8 cellular contexts compared by ENCODE assay signal in genomic region chr5:176573564-176574296, GRCh38. TPM values are rescaled to one million over a fixed set of nuclear protein-coding genes. Genes with fewer than 3 reads are reported as not detected.
DNase-seq lines count a peak whose midpoint lies in the region; ATAC-seq and TF ChIP-seq lines count a peak whose summit lies in the region.
"Had no signal": no experiment of that assay in that cellular context is flagged by ENCODE, and none has a peak within 500 bp of the region (broad histone marks: within the 10 kb centered on the region; RNA-seq: fewer than 3 reads in every experiment).

No MANE protein-coding gene starts in this region.

- POLR2A ChIA-PET in GM10248 (lab: Yijun Ruan, JAX): no interaction called here

- DNase-seq in GM10248 (ENCODE audit: extremely low spot score) (peak; percentile 88), RPMI8226 (peak; percentile 73), activated gamma-delta T cell treated with Interleukin-2 at 50 U/mL for 16 hours (peak; percentile 82), glomerular visceral epithelial cell (ENCODE audit: extremely low spot score) (peak; percentile 54), posterior cingulate gyrus (peak; percentile 67 to 96 (median 84)), ureter (ENCODE audit: low spot score) (peak; percentile 63)

- intact Hi-C loops in posterior cingulate gyrus (cut with DNase I): no loop called here

- CTCF ChIA-PET in GM10248 (lab: Yijun Ruan, JAX): interaction anchor here (0.6 to 3.2 kb wide), 31 partner anchors 8 to 844 kb away, joined by 3 to 15 read pairs (median 3); partner anchors contain the start of genes CDHR2, EIF4E1B, SNCB and TSPAN17

- peak; percentile 59 for ATAC-seq in HG02852 (IDR thresholded peaks at IDR 0.05; ENCODE audit: unreplicated experiment)

- peak; percentile 81 for TF ChIP-seq CTCF in GM10248 (IDR thresholded peaks at IDR 0.05; ENCODE audit: control extremely low read depth, extremely low read depth, low read depth, missing control alignments)

RNA-seq across cellular contexts. Expression of gene CDHR2, which starts 24.6 kb away (rescaled TPM):
- total RNA-seq in ureter: not detected
- total RNA-seq: glomerular endothelial cell had no signal

RNA-seq across cellular contexts. Expression of gene GPRIN1, which starts 36.2 kb away (rescaled TPM):
- 0.13 TPM for total RNA-seq in ureter

RNA-seq across cellular contexts. Expression of gene RNF44, which starts 36.5 kb away (rescaled TPM):
- 71.5 TPM for total RNA-seq in ureter

RNA-seq across cellular contexts. Expression of gene SNCB, which starts 56.6 kb away (rescaled TPM):
- total RNA-seq in ureter: not detected

RNA-seq across cellular contexts. Expression of gene EIF4E1B, which starts 56.7 kb away (rescaled TPM):
- total RNA-seq in ureter: not detected

Comparison
In these comparisons a context has a peak if more than half of its experiments do, and no peak if none do; other contexts are left out.
1. Peak in every context shown above with its lines: DNase-seq and ATAC-seq.